In genomic region chr18:38706373-38706772, GRCh38 we compare ENCODE assay signal across 5 cellular contexts.
"Had no signal": no experiment of that assay in that cellular context is flagged by ENCODE, and none has a peak within 500 bp of the region (broad histone marks: within the 10 kb centered on the region; RNA-seq: fewer than 3 reads in every experiment).

No MANE protein-coding gene starts in this region.

- DNase-seq: IMR-90, KBM-7 had no signal

- H3K4me3 ChIP-seq: K562 had no signal

- ATAC-seq: HepG2, K562 had no signal

- H3K27ac ChIP-seq: HL-60 had no signal
